ENCODE assay signal across 2 cellular contexts in the genomic region with DNA sequence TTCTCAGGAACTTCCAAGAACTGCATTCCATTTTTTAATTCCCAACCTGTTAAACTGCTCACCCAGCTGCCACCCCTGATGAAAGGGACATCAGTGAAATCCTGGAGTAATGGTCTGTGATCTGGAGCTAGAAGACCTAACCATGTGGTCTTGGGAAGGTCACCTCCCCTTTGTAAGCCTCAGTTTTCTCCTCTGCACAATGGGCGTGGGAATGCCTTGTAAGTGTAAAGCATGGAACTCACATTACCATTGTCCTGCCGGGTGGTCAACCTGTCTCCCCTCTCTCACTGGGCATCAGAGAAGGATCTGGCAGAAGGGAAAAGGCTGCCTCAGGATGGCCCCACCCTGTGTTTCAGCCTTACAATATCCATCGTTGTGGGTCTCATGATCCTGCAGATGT.
TF ChIP-seq lines count a peak whose summit lies in the region.

No MANE protein-coding gene starts in this region.

TF ChIP-seq in K562, 482 proteins besides CTCF, POLR2A, EP300 and RAD21:
- TF ChIP-seq ESRRA (IDR thresholded peaks at IDR 0.05; ENCODE audit: borderline replicate concordance, low read depth) (peak; percentile 78; the same call in 1 of the 2 replicates), RBM25 (IDR thresholded peaks at IDR 0.05; ENCODE audit: low read depth, low read length, severe bottlenecking) (peak; percentile 76), BCOR (IDR thresholded peaks at IDR 0.05) (peak; percentile 54), ADNP (tag; IDR thresholded peaks at IDR 0.05) (peak; percentile 67; the same call in 1 of the 2 replicates), ZNF695 (CRISPR knock-in tag; IDR thresholded peaks at IDR 0.05) (no peak), ZNF134 (CRISPR knock-in tag; conservative IDR thresholded peaks at IDR 0.05) (no peak), SP1 (CRISPR knock-in tag; IDR thresholded peaks at IDR 0.05) (0 out of 2 replicates have a peak, but pooled peaks have one; percentile 21)

TF ChIP-seq in H1, 55 proteins besides CTCF, POLR2A, EP300 and RAD21:
- TF ChIP-seq SP2 (IDR thresholded peaks at IDR 0.05; ENCODE audit: low read length) = no peak
- TF ChIP-seq CREB1 (IDR thresholded peaks at IDR 0.05) = no peak
- TF ChIP-seq, protein P1, sequence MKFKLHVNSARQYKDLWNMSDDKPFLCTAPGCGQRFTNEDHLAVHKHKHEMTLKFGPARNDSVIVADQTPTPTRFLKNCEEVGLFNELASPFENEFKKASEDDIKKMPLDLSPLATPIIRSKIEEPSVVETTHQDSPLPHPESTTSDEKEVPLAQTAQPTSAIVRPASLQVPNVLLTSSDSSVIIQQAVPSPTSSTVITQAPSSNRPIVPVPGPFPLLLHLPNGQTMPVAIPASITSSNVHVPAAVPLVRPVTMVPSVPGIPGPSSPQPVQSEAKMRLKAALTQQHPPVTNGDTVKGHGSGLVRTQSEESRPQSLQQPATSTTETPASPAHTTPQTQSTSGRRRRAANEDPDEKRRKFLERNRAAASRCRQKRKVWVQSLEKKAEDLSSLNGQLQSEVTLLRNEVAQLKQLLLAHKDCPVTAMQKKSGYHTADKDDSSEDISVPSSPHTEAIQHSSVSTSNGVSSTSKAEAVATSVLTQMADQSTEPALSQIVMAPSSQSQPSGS (IDR thresholded peaks at IDR 0.05; ENCODE audit: low read length) = no peak
- TF ChIP-seq RNF2 (IDR thresholded peaks at IDR 0.05; ENCODE audit: borderline replicate concordance, low read depth, low read length, missing control alignments, poor library complexity, severe bottlenecking) = no peak
- no peak for TF ChIP-seq HDAC6 (IDR thresholded peaks at IDR 0.05; ENCODE audit: low read depth, low read length)
- TF ChIP-seq SIRT6 (IDR thresholded peaks at IDR 0.05; ENCODE audit: low read length) = no peak
- TF ChIP-seq CBX5 (IDR thresholded peaks at IDR 0.05; ENCODE audit: low read depth, low read length) = no peak
- TF ChIP-seq GTF2F1 (IDR thresholded peaks at IDR 0.05; ENCODE audit: borderline replicate concordance, low read depth, low read length) = no peak
- no peak for TF ChIP-seq PHF8 (conservative IDR thresholded peaks at IDR 0.05; ENCODE audit: low read depth, low read length)
- no peak for TF ChIP-seq ZNF274 (IDR thresholded peaks at IDR 0.05; ENCODE audit: borderline replicate concordance, extremely low read depth, low read length)
TF ChIP-seq in H1: peak in this region for 0.
